ENCODE assay signal across 1 cellular context in genomic region chr13:20902438-20903163, GRCh38.
TF ChIP-seq lines count a peak whose summit lies in the region.

XPO4 (minus strand) TSS chr13:20902746; CDS start chr13:20902738, 8 bp downstream.

TF ChIP-seq in HepG2, 621 proteins besides CTCF, POLR2A, EP300 and RAD21 (continued from another document and continues in another):
- TF ChIP-seq HNF1A (IDR thresholded peaks at IDR 0.05; ENCODE audit: low read depth), result no peak
- TF ChIP-seq HNF1A (CRISPR knock-in tag; IDR thresholded peaks at IDR 0.05; ENCODE audit: borderline replicate concordance), result 0 out of 2 replicates have a peak, but pooled peaks have one; percentile 29
- TF ChIP-seq, protein P1, sequence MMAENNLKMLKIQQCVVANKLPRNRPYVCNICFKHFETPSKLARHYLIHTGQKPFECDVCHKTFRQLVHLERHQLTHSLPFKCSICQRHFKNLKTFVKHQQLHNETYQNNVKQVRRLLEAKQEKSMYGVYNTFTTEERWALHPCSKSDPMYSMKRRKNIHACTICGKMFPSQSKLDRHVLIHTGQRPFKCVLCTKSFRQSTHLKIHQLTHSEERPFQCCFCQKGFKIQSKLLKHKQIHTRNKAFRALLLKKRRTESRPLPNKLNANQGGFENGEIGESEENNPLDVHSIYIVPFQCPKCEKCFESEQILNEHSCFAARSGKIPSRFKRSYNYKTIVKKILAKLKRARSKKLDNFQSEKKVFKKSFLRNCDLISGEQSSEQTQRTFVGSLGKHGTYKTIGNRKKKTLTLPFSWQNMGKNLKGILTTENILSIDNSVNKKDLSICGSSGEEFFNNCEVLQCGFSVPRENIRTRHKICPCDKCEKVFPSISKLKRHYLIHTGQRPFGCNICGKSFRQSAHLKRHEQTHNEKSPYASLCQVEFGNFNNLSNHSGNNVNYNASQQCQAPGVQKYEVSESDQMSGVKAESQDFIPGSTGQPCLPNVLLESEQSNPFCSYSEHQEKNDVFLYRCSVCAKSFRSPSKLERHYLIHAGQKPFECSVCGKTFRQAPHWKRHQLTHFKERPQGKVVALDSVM (CRISPR knock-in tag; IDR thresholded peaks at IDR 0.05), result 0 out of 2 replicates have a peak, but pooled peaks have one; percentile 13
- TF ChIP-seq PCBP2 (optimal IDR thresholded peaks at IDR 0.05; ENCODE audit: low read depth, low read length, poor library complexity, severe bottlenecking), result no peak
- peak; percentile 61 for TF ChIP-seq ZMYM4 (CRISPR knock-in tag; IDR thresholded peaks at IDR 0.05)
- TF ChIP-seq, protein P2, sequence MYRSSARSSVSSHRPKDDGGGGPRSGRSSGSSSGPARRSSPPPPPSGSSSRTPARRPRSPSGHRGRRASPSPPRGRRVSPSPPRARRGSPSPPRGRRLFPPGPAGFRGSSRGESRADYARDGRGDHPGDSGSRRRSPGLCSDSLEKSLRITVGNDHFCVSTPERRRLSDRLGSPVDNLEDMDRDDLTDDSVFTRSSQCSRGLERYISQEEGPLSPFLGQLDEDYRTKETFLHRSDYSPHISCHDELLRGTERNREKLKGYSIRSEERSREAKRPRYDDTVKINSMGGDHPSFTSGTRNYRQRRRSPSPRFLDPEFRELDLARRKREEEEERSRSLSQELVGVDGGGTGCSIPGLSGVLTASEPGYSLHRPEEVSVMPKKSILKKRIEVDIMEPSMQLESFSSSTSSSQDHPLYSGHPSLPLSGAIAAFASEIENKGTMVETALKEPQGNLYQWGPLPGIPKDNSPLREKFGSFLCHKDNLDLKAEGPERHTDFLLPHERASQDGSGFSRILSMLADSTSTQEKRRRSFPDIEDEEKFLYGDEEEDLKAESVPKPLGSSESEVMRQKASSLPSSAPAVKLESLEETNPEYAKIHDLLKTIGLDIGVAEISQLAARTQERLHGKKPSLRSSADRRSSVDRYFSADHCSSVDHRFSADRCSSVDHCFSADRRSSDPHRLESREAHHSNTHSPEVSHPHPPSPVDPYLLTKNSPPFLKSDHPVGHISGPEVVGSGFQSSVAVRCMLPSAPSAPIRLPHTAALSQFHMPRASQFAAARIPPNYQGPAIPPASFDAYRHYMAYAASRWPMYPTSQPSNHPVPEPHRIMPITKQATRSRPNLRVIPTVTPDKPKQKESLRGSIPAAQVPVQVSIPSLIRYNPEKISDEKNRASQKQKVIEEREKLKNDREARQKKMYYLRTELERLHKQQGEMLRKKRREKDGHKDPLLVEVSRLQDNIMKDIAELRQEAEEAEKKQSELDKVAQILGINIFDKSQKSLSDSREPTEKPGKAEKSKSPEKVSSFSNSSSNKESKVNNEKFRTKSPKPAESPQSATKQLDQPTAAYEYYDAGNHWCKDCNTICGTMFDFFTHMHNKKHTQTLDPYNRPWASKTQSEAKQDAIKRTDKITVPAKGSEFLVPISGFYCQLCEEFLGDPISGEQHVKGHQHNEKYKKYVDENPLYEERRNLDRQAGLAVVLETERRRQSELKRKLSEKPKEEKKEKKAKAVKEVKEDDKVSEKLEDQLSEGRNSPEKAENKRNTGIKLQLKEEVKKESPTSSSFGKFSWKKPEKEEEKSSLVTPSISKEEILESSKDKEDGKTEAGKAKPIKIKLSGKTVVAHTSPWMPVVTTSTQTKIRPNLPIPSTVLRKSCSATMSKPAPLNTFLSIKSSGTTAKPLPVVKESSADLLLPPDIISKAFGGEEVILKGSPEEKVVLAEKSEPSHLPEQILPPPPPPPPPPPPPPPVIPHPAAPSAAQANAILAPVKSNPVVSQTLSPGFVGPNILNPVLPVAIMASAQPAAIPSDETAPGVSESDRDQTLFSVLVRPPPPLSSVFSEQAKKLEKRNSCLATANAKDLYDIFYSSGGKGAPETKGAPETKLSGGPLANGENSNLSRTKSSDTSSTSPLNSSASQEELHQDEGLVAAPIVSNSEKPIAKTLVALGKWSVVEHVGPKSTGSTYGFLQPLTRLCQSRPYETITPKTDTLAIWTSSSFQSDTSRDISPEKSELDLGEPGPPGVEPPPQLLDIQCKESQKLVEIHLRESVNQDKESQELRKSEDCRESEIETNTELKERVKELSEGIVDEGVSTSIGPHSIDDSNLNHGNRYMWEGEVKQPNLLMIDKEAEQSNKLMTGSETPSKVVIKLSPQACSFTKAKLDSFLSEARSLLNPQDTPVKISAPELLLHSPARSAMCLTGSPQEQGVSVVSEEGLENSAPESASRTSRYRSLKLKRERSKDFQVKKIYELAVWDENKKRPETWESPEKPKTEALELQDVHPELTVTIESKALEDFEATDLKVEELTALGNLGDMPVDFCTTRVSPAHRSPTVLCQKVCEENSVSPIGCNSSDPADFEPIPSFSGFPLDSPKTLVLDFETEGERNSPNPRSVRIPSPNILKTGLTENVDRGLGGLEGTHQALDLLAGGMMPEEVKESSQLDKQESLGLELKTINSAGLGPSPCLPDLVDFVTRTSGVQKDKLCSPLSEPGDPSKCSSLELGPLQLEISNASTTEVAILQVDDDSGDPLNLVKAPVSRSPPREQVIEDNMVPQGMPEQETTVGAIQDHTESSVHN (CRISPR knock-in tag; IDR thresholded peaks at IDR 0.05), result no peak
- TF ChIP-seq, protein P3, sequence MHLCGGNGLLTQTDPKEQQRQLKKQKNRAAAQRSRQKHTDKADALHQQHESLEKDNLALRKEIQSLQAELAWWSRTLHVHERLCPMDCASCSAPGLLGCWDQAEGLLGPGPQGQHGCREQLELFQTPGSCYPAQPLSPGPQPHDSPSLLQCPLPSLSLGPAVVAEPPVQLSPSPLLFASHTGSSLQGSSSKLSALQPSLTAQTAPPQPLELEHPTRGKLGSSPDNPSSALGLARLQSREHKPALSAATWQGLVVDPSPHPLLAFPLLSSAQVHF (CRISPR knock-in tag; IDR thresholded peaks at IDR 0.05), result peak; percentile 44; the same call in 1 of the 2 replicates
- TF ChIP-seq ZFY (CRISPR knock-in tag; IDR thresholded peaks at IDR 0.05), result peak; percentile 56
- no peak; the same call in 1 of the 2 replicates for TF ChIP-seq ZNF670 (CRISPR knock-in tag; IDR thresholded peaks at IDR 0.05; ENCODE audit: borderline replicate concordance)
- no peak for TF ChIP-seq FOXA1 (IDR thresholded peaks at IDR 0.05)
- no peak for TF ChIP-seq FOXA1 (CRISPR knock-in tag; IDR thresholded peaks at IDR 0.05)
- TF ChIP-seq ZNF761 (CRISPR knock-in tag; conservative IDR thresholded peaks at IDR 0.05), result peak; percentile 79
- peak; percentile 36; the same call in 1 of the 2 replicates for TF ChIP-seq TGIF2 (CRISPR knock-in tag; IDR thresholded peaks at IDR 0.05)
- TF ChIP-seq ZNF512B (CRISPR knock-in tag; IDR thresholded peaks at IDR 0.05; ENCODE audit: borderline replicate concordance), result peak; percentile 44; the same call in 1 of the 2 replicates
- TF ChIP-seq GPN1 (CRISPR knock-in tag; IDR thresholded peaks at IDR 0.05; ENCODE audit: borderline replicate concordance), result no peak
- TF ChIP-seq, protein P4, sequence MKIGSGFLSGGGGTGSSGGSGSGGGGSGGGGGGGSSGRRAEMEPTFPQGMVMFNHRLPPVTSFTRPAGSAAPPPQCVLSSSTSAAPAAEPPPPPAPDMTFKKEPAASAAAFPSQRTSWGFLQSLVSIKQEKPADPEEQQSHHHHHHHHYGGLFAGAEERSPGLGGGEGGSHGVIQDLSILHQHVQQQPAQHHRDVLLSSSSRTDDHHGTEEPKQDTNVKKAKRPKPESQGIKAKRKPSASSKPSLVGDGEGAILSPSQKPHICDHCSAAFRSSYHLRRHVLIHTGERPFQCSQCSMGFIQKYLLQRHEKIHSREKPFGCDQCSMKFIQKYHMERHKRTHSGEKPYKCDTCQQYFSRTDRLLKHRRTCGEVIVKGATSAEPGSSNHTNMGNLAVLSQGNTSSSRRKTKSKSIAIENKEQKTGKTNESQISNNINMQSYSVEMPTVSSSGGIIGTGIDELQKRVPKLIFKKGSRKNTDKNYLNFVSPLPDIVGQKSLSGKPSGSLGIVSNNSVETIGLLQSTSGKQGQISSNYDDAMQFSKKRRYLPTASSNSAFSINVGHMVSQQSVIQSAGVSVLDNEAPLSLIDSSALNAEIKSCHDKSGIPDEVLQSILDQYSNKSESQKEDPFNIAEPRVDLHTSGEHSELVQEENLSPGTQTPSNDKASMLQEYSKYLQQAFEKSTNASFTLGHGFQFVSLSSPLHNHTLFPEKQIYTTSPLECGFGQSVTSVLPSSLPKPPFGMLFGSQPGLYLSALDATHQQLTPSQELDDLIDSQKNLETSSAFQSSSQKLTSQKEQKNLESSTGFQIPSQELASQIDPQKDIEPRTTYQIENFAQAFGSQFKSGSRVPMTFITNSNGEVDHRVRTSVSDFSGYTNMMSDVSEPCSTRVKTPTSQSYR (CRISPR knock-in tag; IDR thresholded peaks at IDR 0.05; ENCODE audit: borderline replicate concordance), result no peak
- no peak for TF ChIP-seq RBM39 (IDR thresholded peaks at IDR 0.05; ENCODE audit: low read depth, low read length, poor library complexity, severe bottlenecking)
- TF ChIP-seq RFXAP (CRISPR knock-in tag; IDR thresholded peaks at IDR 0.05; ENCODE audit: borderline replicate concordance), result no peak
- TF ChIP-seq KAT7 (CRISPR knock-in tag; IDR thresholded peaks at IDR 0.05; ENCODE audit: borderline replicate concordance), result peak; percentile 13; the same call in 1 of the 2 replicates
- TF ChIP-seq ATF1 (CRISPR knock-in tag; IDR thresholded peaks at IDR 0.05), result peak; percentile 82
